Comparison of ENCODE assay signal across 20 cellular contexts in the genomic region with DNA sequence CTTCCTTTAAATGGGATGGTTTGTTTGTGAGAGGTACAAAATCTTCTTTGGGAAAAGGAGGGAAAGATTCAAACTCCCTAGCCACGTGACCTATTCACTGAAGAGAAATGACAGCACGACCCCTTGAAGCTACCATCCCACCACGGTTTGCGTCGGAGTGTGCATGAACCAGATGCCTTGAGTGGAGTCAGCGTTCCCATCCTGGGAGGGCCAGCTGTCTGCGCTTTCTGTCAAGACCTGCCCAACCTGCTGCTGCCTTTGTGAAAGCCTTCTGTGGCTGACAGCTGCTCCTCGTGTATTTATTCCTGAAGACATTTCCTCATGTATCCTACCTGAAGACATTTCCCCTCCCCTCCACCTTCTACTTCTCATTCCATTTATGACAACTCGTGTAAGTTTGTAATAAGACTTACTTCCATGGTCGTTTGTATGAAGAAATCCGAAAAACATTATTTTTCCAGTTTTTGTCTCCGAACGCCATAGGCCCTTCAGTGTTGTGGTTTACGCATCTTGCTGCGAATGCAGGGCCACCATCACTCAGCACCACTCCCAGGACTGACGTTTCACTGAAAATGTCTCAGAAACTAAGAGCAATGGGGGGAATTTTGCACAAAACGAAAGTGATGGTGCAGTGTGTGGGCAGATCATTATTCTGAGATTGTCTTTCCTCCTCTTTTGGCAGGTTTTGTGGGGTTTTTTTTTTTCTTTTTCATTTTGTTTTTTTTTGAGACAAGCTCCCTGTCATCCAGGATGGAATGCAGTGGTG. TPM values are rescaled to one million over a fixed set of nuclear protein-coding genes. Genes with fewer than 3 reads are reported as not detected.
DNase-seq lines count a peak whose midpoint lies in the region; ATAC-seq, FAIRE-seq and TF ChIP-seq lines count a peak whose summit lies in the region.
"Had no signal": no experiment of that assay in that cellular context is flagged by ENCODE, and none has a peak within 500 bp of the region (broad histone marks: within the 10 kb centered on the region; RNA-seq: fewer than 3 reads in every experiment).

No MANE protein-coding gene starts in this region.

- no peak overlapping the region for H3K27ac ChIP-seq in pancreas
- H3K27ac ChIP-seq: body of pancreas, neutrophil, sigmoid colon had no signal

- no peaks in the 10 kb centered on the region for H3K9me3 ChIP-seq in pancreas
- H3K9me3 ChIP-seq: body of pancreas, MG63, neutrophil, sigmoid colon had no signal

- no peaks in the 10 kb centered on the region for H3K27me3 Mint-ChIP-seq in type B pancreatic cell
- H3K27me3 Mint-ChIP-seq: activated CD4-positive, alpha-beta T cell treated with anti-CD3 and anti-CD28 coated beads, Interleukin-2, amount 10 ng/mL, durations not matched to agents 24 days and 14 days had no signal

- intact Hi-C loops in pancreas (cut with DNase I), result loop anchor here in 1 of 3 donors (10.0 kb wide), 1 partner anchor 136 kb away; no protein-coding TSS in a partner anchor

- H3K27me3 ChIP-seq in pancreas, result no peaks in the 10 kb centered on the region
- H3K27me3 ChIP-seq: body of pancreas, MG63, neutrophil, sigmoid colon had no signal

- H3K4me1 Mint-ChIP-seq in type B pancreatic cell (ENCODE audit: unreplicated experiment), result peaks cover 9% of the 10 kb centered on the region

- H3K36me3 Mint-ChIP-seq in type B pancreatic cell, result no peaks in the 10 kb centered on the region

- TF ChIP-seq CTCF in GM20000 (IDR thresholded peaks at IDR 0.05; ENCODE audit: extremely low read depth, missing control alignments) (no peak), type B pancreatic cell (conservative IDR thresholded peaks at IDR 0.05) (no peak), pancreas (IDR thresholded peaks at IDR 0.05) (no peak)

- no peaks in the 10 kb centered on the region for H3K9me3 Mint-ChIP-seq in type B pancreatic cell
- H3K9me3 Mint-ChIP-seq: activated CD4-positive, alpha-beta T cell treated with anti-CD3 and anti-CD28 coated beads, Interleukin-2, amount 10 ng/mL, durations not matched to agents 24 days and 14 days had no signal

- peak; percentile 42 for DNase-seq in stimulated activated CD4-positive, alpha-beta T cell treated with anti-CD3 and anti-CD28 coated beads, Interleukin-15, amount 100 ng/mL, for 24 hours
- no peak for DNase-seq in stimulated activated CD4-positive, alpha-beta T cell treated with anti-CD3 and anti-CD28 coated beads, Interleukin-12 subunit alpha, Interleukin-12 subunit beta, amount 100 ng/mL, for 4 hours
- DNase-seq in GM20000 (ENCODE audit: low spot score) (peak; percentile 53), NCI-H2171 (lab: John Stamatoyannopoulos, UW) (peak; percentile 77), type B pancreatic cell (ENCODE audit: extremely low spot score, unreplicated experiment) (no peak), NCI-H748 (lab: John Stamatoyannopoulos, UW; ENCODE audit: unreplicated experiment) (no peak), pancreas (no peak), SW480 (ENCODE audit: low spot score) (no peak)
- DNase-seq: activated CD4-positive, alpha-beta T cell treated with anti-CD3 and anti-CD28 coated beads, Interleukin-2, amount 10 ng/mL, durations not matched to agents 24 days and 14 days; activated naive CD4-positive, alpha-beta T cell; body of pancreas; MG63; midbrain; NCI-H2029 treated with DMSO at 0.1 percent for 48 hours; NK-92 treated with Interleukin-12 subunit alpha and Interleukin-12 subunit beta, amount 100 ng/mL, for 24 hours; sigmoid colon; stimulated activated naive CD4-positive, alpha-beta T cell had no signal

- H3K4me3 ChIP-seq in pancreas, result no peak overlapping the region
- H3K4me3 ChIP-seq: body of pancreas, MG63, sigmoid colon had no signal

- H3K4me1 ChIP-seq in pancreas, result no peaks in the 10 kb centered on the region
- H3K4me1 ChIP-seq: body of pancreas, sigmoid colon had no signal

- FAIRE-seq in pancreas (lab: Jason Lieb, UNC), result no peak
- FAIRE-seq: HTR-8/SVneo, islet of Langerhans had no signal

- ATAC-seq in pancreas, result no peak
- ATAC-seq: body of pancreas had no signal

- 69 to 79% methylated on average over 17 of the region's 17 CpGs for WGBS in pancreas, 2 donors

- H3K27ac Mint-ChIP-seq in type B pancreatic cell, result peak overlapping the region; percentile 77
- H3K27ac Mint-ChIP-seq: activated CD4-positive, alpha-beta T cell treated with anti-CD3 and anti-CD28 coated beads, Interleukin-2, amount 10 ng/mL, durations not matched to agents 24 days and 14 days had no signal

- H3K36me3 ChIP-seq in pancreas, result no peaks in the 10 kb centered on the region
- H3K36me3 ChIP-seq: MG63, neutrophil, sigmoid colon had no signal

- peak overlapping the region; percentile 30 for H3K4me3 Mint-ChIP-seq in type B pancreatic cell
- H3K4me3 Mint-ChIP-seq: activated CD4-positive, alpha-beta T cell treated with anti-CD3 and anti-CD28 coated beads, Interleukin-2, amount 10 ng/mL, durations not matched to agents 24 days and 14 days had no signal

RNA-seq across cellular contexts. Expression of a gene that starts 18.9 kb away (rescaled TPM):
- 6.3 and 6.4 TPM in 2 replicates for total RNA-seq in type B pancreatic cell (ENCODE audit: low replicate concordance)
- total RNA-seq in pancreas, result 1 to 10 TPM in 5 of 6 donors, under 1 TPM in 1; 0.79 to 2.9 (median 1.6) TPM
- 1 to 10 TPM in 1 of 2 donors, under 1 TPM in 1; 0.95 to 1.2 TPM for polyA plus RNA-seq in pancreas

Comparison
In these comparisons a context has a peak if more than half of its experiments do, and no peak if none do; other contexts are left out.
1. DNase-seq: peak in stimulated activated CD4-positive, alpha-beta T cell treated with anti-CD3 and anti-CD28 coated beads, Interleukin-15, amount 100 ng/mL, for 24 hours (single experiment), GM20000 (single experiment) and NCI-H2171 (single experiment); none in stimulated activated CD4-positive, alpha-beta T cell treated with anti-CD3 and anti-CD28 coated beads, Interleukin-12 subunit alpha, Interleukin-12 subunit beta, amount 100 ng/mL, for 4 hours (single experiment), type B pancreatic cell (single experiment), NCI-H748 (single experiment), pancreas (0 of 6) and SW480 (single experiment).